22 cellular contexts compared by ENCODE assay signal in genomic region chr7:15464762-15465144, GRCh38.
A peak's percentile ranks its signal among the peaks of the same experiment; 100 is the strongest.
DNase-seq lines count a peak whose midpoint lies in the region; ATAC-seq and TF ChIP-seq lines count a peak whose summit lies in the region.
"Had no signal": no experiment of that assay in that cellular context is flagged by ENCODE, and none has a peak within 500 bp of the region (broad histone marks: within the 10 kb centered on the region; RNA-seq: fewer than 3 reads in every experiment).

No MANE protein-coding gene starts in this region.

- intact Hi-C loops in heart left ventricle (cut with DNase I) (no loop called here), cardiac septum (cut with DNase I) (no loop called here), left cardiac atrium (cut with DNase I) (no loop called here)

- no peak for DNase-seq in heart left ventricle
- DNase-seq in cardiac septum (ENCODE audit: low spot score): no peak
- DNase-seq in left cardiac atrium: no peak
- DNase-seq in NCI-H1417 (lab: John Stamatoyannopoulos, UW): no peak
- no peak for DNase-seq in stimulated activated CD4-positive, alpha-beta T cell treated with anti-CD3 and anti-CD28 coated beads, Interleukin-15, amount 100 ng/mL, for 24 hours
- DNase-seq in NCI-H1048 (lab: John Stamatoyannopoulos, UW): no peak
- no peak for DNase-seq in NK-92 treated with Interleukin-12 subunit alpha and Interleukin-12 subunit beta, amount 100 ng/mL, for 24 hours (lab: John Stamatoyannopoulos, UW)
- DNase-seq: 8988T; CD4-positive, alpha-beta memory T cell; DMS153; GF-D8; H9; NCI-H1105; NCI-H187; NCI-H2107; NCI-H510A; NCI-H748 treated with DMSO at 0.1 percent for 48 hours; OCI-M1; SIG-M5 had no signal

- WGBS in heart left ventricle, 4 donors: 49 to 56% (median 52%) methylated on average over 3 of the region's 3 CpGs

- H3K9ac ChIP-seq in rectal smooth muscle tissue (ENCODE audit: low read length): no peak overlapping the region
- H3K9ac ChIP-seq: BLaER1 had no signal

- no peaks in the 10 kb centered on the region for H3K36me3 ChIP-seq in heart left ventricle
- H3K36me3 ChIP-seq in rectal smooth muscle tissue (ENCODE audit: control insufficient read depth, insufficient read depth, low read length): no peaks in the 10 kb centered on the region
- H3K36me3 ChIP-seq: BLaER1 had no signal

- H3K27me3 ChIP-seq in heart left ventricle (no peaks in the 10 kb centered on the region), rectal smooth muscle tissue (ENCODE audit: control insufficient read depth, insufficient read depth, low read length) (no peaks in the 10 kb centered on the region)
- H3K27me3 ChIP-seq: BLaER1 had no signal

- TF ChIP-seq CTCF in heart left ventricle (IDR thresholded peaks at IDR 0.05): no peak

- H3K4me1 ChIP-seq in heart left ventricle: peaks cover 0 to 41% (median 17%) of the 10 kb centered on the region in 12 donors
- no peaks in the 10 kb centered on the region for H3K4me1 ChIP-seq in rectal smooth muscle tissue (ENCODE audit: control insufficient read depth, insufficient read depth, low read length)
- H3K4me1 ChIP-seq: BLaER1 had no signal

- H3K9me3 ChIP-seq in heart left ventricle: no peaks in the 10 kb centered on the region
- H3K9me3 ChIP-seq: BLaER1 had no signal

- no peak for TF ChIP-seq POLR2A in heart left ventricle (IDR thresholded peaks at IDR 0.05)

- H3K4me3 ChIP-seq in heart left ventricle (no peak overlapping the region), rectal smooth muscle tissue (ENCODE audit: low read length) (no peak overlapping the region)
- H3K4me3 ChIP-seq: BLaER1, K562 had no signal

- ATAC-seq in heart left ventricle (peak in 3 of 4 donors; percentile 20 to 46 (median 34)), left cardiac atrium (peak; percentile 30 to 48)
- ATAC-seq: K562 had no signal

- H3K27ac ChIP-seq in heart left ventricle (peak overlapping the region; percentile 1 to 86 (median 56)), rectal smooth muscle tissue (ENCODE audit: low read depth, low read length) (peak overlapping the region; percentile 11)
- H3K27ac ChIP-seq: BLaER1 had no signal
